ENCODE assay signal across 17 cellular contexts in the genomic region with DNA sequence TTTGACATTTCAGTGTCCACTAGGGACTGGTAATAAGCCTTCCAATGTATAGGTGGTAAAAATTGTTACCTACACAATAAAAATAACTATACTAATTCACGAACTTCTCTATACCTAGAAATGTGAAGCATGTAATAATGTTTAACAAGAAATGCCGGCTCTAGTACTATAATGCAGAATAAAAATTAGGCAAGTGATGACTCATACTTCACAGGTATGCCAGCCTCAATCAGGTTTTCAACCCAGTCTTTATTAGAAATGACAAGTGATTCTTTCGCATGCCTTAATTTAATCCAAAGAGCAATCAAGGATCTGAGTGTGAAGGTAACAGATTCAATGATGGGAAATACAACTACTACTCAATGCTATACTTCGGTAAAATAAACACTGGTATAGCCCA.
"Had no signal": no experiment of that assay in that cellular context is flagged by ENCODE, and none has a peak within 500 bp of the region (broad histone marks: within the 10 kb centered on the region; RNA-seq: fewer than 3 reads in every experiment).

No MANE protein-coding gene starts in this region.

- H3K27me3 Mint-ChIP-seq: activated CD8-positive, alpha-beta T cell treated with anti-CD3 and anti-CD28 coated beads for 36 hours had no signal

- H3K9me3 Mint-ChIP-seq: activated CD8-positive, alpha-beta T cell treated with anti-CD3 and anti-CD28 coated beads for 36 hours; endodermal cell had no signal

- H3K36me3 ChIP-seq: ascending aorta, cardiac muscle cell, tibial artery had no signal

- FAIRE-seq: urothelium cell line had no signal

- H3K9me3 ChIP-seq: ascending aorta, tibial artery had no signal

- ATAC-seq: activated CD8-positive, alpha-beta T cell treated with anti-CD3 and anti-CD28 coated beads for 36 hours had no signal

- H3K4me3 ChIP-seq: ascending aorta, cardiac muscle cell, dorsolateral prefrontal cortex, tibial artery had no signal

- H3K27me3 ChIP-seq: ascending aorta, cardiac muscle cell, dorsolateral prefrontal cortex, tibial artery had no signal

- H3K27ac Mint-ChIP-seq: activated CD8-positive, alpha-beta T cell treated with anti-CD3 and anti-CD28 coated beads for 36 hours; endodermal cell had no signal

- DNase-seq: activated CD4-positive, alpha-beta T cell treated with anti-CD3 and anti-CD28 coated beads for 48 hours; activated CD8-positive, alpha-beta memory T cell treated with anti-CD3 and anti-CD28 coated beads, Interleukin-2, amount 50 U/mL, for 4 hours; activated CD8-positive, alpha-beta T cell treated with anti-CD3 and anti-CD28 coated beads for 36 hours; dorsolateral prefrontal cortex; endodermal cell; islet precursor cell; midbrain; retina; stimulated activated CD4-positive, alpha-beta T cell treated with anti-CD3 and anti-CD28 coated beads, Interleukin-12 subunit alpha, Interleukin-12 subunit beta, amount 100 ng/mL, for 4 hours; stimulated activated CD4-positive, alpha-beta T cell treated with anti-CD3 and anti-CD28 coated beads, Interleukin-2, amount 100 ng/mL, for 24 hours; T-helper 1 cell; T1000; tibial artery had no signal

- H3K4me3 Mint-ChIP-seq: activated CD8-positive, alpha-beta T cell treated with anti-CD3 and anti-CD28 coated beads for 36 hours; endodermal cell had no signal

- H3K4me1 ChIP-seq: ascending aorta had no signal

- H3K27ac ChIP-seq: ascending aorta, parathyroid adenoma, tibial artery had no signal
